ENCODE assay signal across 11 cellular contexts in the genomic region with DNA sequence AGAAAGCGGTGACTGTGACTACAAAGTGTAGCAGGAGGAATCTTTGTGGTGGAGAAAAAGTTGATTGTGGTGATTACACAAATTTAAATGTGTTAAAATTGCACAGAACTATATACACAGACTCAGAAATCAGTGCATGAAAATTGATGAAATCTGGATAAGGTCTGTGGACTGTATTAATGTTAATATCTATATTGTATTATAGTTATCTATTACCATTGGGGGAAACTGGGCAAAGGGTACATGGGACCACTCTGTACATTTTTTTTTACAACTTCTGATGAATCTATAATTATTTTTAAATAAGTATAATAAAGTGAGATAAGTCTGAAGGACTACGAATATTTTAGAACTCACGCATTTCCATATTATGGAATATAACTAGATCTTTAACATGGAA.
"Had no signal": no experiment of that assay in that cellular context is flagged by ENCODE, and none has a peak within 500 bp of the region (broad histone marks: within the 10 kb centered on the region; RNA-seq: fewer than 3 reads in every experiment).

No MANE protein-coding gene starts in this region.

- H3K4me3 Mint-ChIP-seq: GM23338, H9, HFFc6 had no signal

- H3K4me2 ChIP-seq: GM23338 had no signal

- DNase-seq: H9, HCEC 1CT, HFFc6, IMR-90, KG1 had no signal

- FAIRE-seq: H1, H54, HTR-8/SVneo, K562 had no signal

- H3K9me3 Mint-ChIP-seq: GM23338, HFFc6 had no signal

- ATAC-seq: GM23338, K562 had no signal

- H3K4me3 ChIP-seq: GM23338, K562 had no signal

- H3K27ac Mint-ChIP-seq: GM23338, H9, HFFc6 had no signal

- H3K27ac ChIP-seq: HL-60 had no signal
